Comparison of ENCODE assay signal across 8 cellular contexts in genomic region chrX:18983711-18984380, GRCh38. TPM values are rescaled to one million over a fixed set of nuclear protein-coding genes. Genes with fewer than 3 reads are reported as not detected.
DNase-seq lines count a peak whose midpoint lies in the region; ATAC-seq and TF ChIP-seq lines count a peak whose summit lies in the region.

TSS of gene PHKA2 (minus strand) at chrX:18984114. CDS start at chrX:18983932, 182 bp downstream.

- H3K4ac ChIP-seq in mesenchymal stem cell (ENCODE audit: low read depth in 1 of 2, low read length in 2 of 2) = peak within 1 kb of the TSS in 1 of 2 experiments; percentile 26

- H3K27ac ChIP-seq in effector memory CD4-positive, alpha-beta T cell (ENCODE audit: insufficient read depth, low read length, poor library complexity, severe bottlenecking) = peak within 1 kb of the TSS; percentile 86
- H3K27ac ChIP-seq in mesenchymal stem cell (ENCODE audit: low read length, poor library complexity, severe bottlenecking) = peak within 1 kb of the TSS; percentile 84

- ATAC-seq in GM21576 (IDR thresholded peaks at IDR 0.05; ENCODE audit: unreplicated experiment) = peak; percentile 41

- no peaks in the 10 kb centered on the region for H3K4me1 ChIP-seq in effector memory CD4-positive, alpha-beta T cell (ENCODE audit: control insufficient read depth, insufficient read depth, low read length, poor library complexity, severe bottlenecking)
- H3K4me1 ChIP-seq in mesenchymal stem cell (ENCODE audit: control insufficient read depth, insufficient read depth, low read depth, low read length) = peaks cover 3% of the 10 kb centered on the region

- no peaks in the 10 kb centered on the region for H3K36me3 ChIP-seq in effector memory CD4-positive, alpha-beta T cell (ENCODE audit: control insufficient read depth, insufficient read depth, low read length)
- peaks cover under 1 to 5% of the 10 kb centered on the region in 2 experiments for H3K36me3 ChIP-seq in mesenchymal stem cell (ENCODE audit: control insufficient read depth in 1 of 2, insufficient read depth in 2 of 2, low read depth in 1 of 2, low read length in 2 of 2)

- H3K14ac ChIP-seq in mesenchymal stem cell (ENCODE audit: low read length in 2 of 2) = peak within 1 kb of the TSS in 1 of 2 experiments; percentile 36

- under 1% methylated on average over 48 of the region's 63 CpGs for WGBS in mesenchymal stem cell

- no peaks in the 10 kb centered on the region for H3K9me3 ChIP-seq in effector memory CD4-positive, alpha-beta T cell (ENCODE audit: control insufficient read depth, low read length)
- no peaks in the 10 kb centered on the region for H3K9me3 ChIP-seq in mesenchymal stem cell (ENCODE audit: control insufficient read depth, low read length)

- no peak within 1 kb of the TSS for H4K91ac ChIP-seq in mesenchymal stem cell (ENCODE audit: low read length)

- peaks cover 4% of the 10 kb centered on the region for H3K79me1 ChIP-seq in mesenchymal stem cell (replicated peaks; ENCODE audit: low read length, poor library complexity, severe bottlenecking)

- in situ Hi-C loops in GM13976 (cut with MboI; ENCODE audit: low sequenced_read_pairs, unreplicated experiment) = no loop called here

- peak within 1 kb of the TSS; percentile 78 for H3K4me3 ChIP-seq in effector memory CD4-positive, alpha-beta T cell (ENCODE audit: insufficient read depth, low read depth, low read length, poor library complexity, severe bottlenecking)
- peak within 1 kb of the TSS; percentile 71 to 85 for H3K4me3 ChIP-seq in mesenchymal stem cell (ENCODE audit: insufficient read depth in 1 of 2, low read depth in 1 of 2, low read length in 2 of 2)

- TF ChIP-seq CTCF in GM13976 (IDR thresholded peaks at IDR 0.05; ENCODE audit: borderline replicate concordance, control extremely low read depth, extremely low read depth, insufficient read depth, missing control alignments) = no peak

- peak within 1 kb of the TSS; percentile 86 for H3K9ac ChIP-seq in mesenchymal stem cell (ENCODE audit: low read length)

- peak within 1 kb of the TSS; percentile 61 for H2BK120ac ChIP-seq in mesenchymal stem cell (ENCODE audit: low read depth, low read length)

- DNase-seq in GM04503 (ENCODE audit: low read depth) (peak; percentile 10), HuH-7.5 (ENCODE audit: low spot score) (peak; percentile 12), mesenchymal stem cell (peak; percentile 61), GM13976 (ENCODE audit: low spot score) (no peak)
- peak in 3 of 4 experiments; percentile 24 to 38 (median 28) for DNase-seq in activated CD4-positive, CD25-positive, alpha-beta regulatory T cell (lab: John Stamatoyannopoulos, UW)
- no peak for DNase-seq in effector memory CD4-positive, alpha-beta T cell
- DNase-seq in stimulated activated CD8-positive, alpha-beta memory T cell treated with anti-CD3 and anti-CD28 coated beads, Interleukin-2, amount 100 ng/mL, for 48 hours (ENCODE audit: low read depth in 2 of 2) = peak; percentile 23 to 46

- peak within 1 kb of the TSS; percentile 82 for H4K8ac ChIP-seq in mesenchymal stem cell (ENCODE audit: low read length)

- no peak within 1 kb of the TSS for H3K23ac ChIP-seq in mesenchymal stem cell (ENCODE audit: low read length in 2 of 2)

- H2BK12ac ChIP-seq in mesenchymal stem cell (ENCODE audit: low read length in 2 of 2) = no peak within 1 kb of the TSS

- H2BK15ac ChIP-seq in mesenchymal stem cell (ENCODE audit: low read depth, poor library complexity, severe bottlenecking) = peak within 1 kb of the TSS; percentile 83

- H3K4me2 ChIP-seq in mesenchymal stem cell (ENCODE audit: low read length, poor library complexity, severe bottlenecking) = peak within 1 kb of the TSS; percentile 86

- H3K27me3 ChIP-seq in effector memory CD4-positive, alpha-beta T cell (replicated peaks; ENCODE audit: control insufficient read depth, insufficient read depth, low read length, poor library complexity, severe bottlenecking) = no peaks in the 10 kb centered on the region
- H3K27me3 ChIP-seq in mesenchymal stem cell (ENCODE audit: control insufficient read depth in 1 of 2, insufficient read depth in 1 of 2, low read length in 2 of 2) = no peaks in the 10 kb centered on the region

- peak within 1 kb of the TSS; percentile 75 to 80 for H3K18ac ChIP-seq in mesenchymal stem cell (ENCODE audit: low read depth in 1 of 2, low read length in 2 of 2)

- H2AFZ ChIP-seq in mesenchymal stem cell (ENCODE audit: low read depth, low read length) = peak within 1 kb of the TSS; percentile 68

- H2AK5ac ChIP-seq in mesenchymal stem cell (ENCODE audit: low read length, severe bottlenecking) = no peak within 1 kb of the TSS

- H2BK5ac ChIP-seq in mesenchymal stem cell (ENCODE audit: low read depth, low read length, poor library complexity, severe bottlenecking) = peak within 1 kb of the TSS; percentile 91

RNA-seq across cellular contexts. Expression of gene PHKA2, which starts in this region (rescaled TPM):
- 7.1 TPM for polyA plus RNA-seq in mesenchymal stem cell (2013, experiment 1 of 2)
- 5.8 TPM for polyA plus RNA-seq in mesenchymal stem cell (2013, experiment 2 of 2)

Comparison
In these comparisons a context has a peak if more than half of its experiments do, and no peak if none do; other contexts are left out.
1. DNase-seq: peak in GM04503 (single experiment), HuH-7.5 (single experiment), activated CD4-positive, CD25-positive, alpha-beta regulatory T cell (3 of 4), mesenchymal stem cell (single experiment) and stimulated activated CD8-positive, alpha-beta memory T cell treated with anti-CD3 and anti-CD28 coated beads, Interleukin-2, amount 100 ng/mL, for 48 hours (2 of 2); none in effector memory CD4-positive, alpha-beta T cell (0 of 3) and GM13976 (single experiment).